Comparison of ENCODE assay signal across 14 cellular contexts in genomic region chr7:4265056-4265455, GRCh38.
"Had no signal": no experiment of that assay in that cellular context is flagged by ENCODE, and none has a peak within 500 bp of the region (broad histone marks: within the 10 kb centered on the region; RNA-seq: fewer than 3 reads in every experiment).

No MANE protein-coding gene starts in this region.

- H3K27me3 Mint-ChIP-seq: T-helper 17 cell had no signal

- H3K27ac Mint-ChIP-seq: activated naive CD4-positive, alpha-beta T cell treated with anti-CD3 and anti-CD28 coated beads, Interleukin-2, amount 10 ng/mL, durations not matched to agents 7 days and 5 days; activated T-helper 1 cell treated with anti-CD3 and anti-CD28 coated beads, Interleukin-12 subunit alpha, Interleukin-12 subunit beta, Interleukin-2, Interleukin-4 antibody, amounts not matched to agents 30 ng/mL and 10 ng/mL and 1 ng/mL, durations not matched to agents 14 hours and 24 hours and 36 hours; effector memory CD8-positive, alpha-beta T cell; nephron; T-helper 17 cell had no signal

- H3K4me3 ChIP-seq: cardiac muscle cell, testis had no signal

- H3K27ac ChIP-seq: cardiac muscle cell, testis had no signal

- H3K9me3 Mint-ChIP-seq: activated naive CD4-positive, alpha-beta T cell treated with anti-CD3 and anti-CD28 coated beads, Interleukin-2, amount 10 ng/mL, durations not matched to agents 7 days and 5 days; activated T-helper 1 cell treated with anti-CD3 and anti-CD28 coated beads, Interleukin-12 subunit alpha, Interleukin-12 subunit beta, Interleukin-2, Interleukin-4 antibody, amounts not matched to agents 30 ng/mL and 10 ng/mL and 1 ng/mL, durations not matched to agents 14 hours and 24 hours and 36 hours; effector memory CD8-positive, alpha-beta T cell; nephron had no signal

- H3K9me3 ChIP-seq: testis had no signal

- H3K4me1 ChIP-seq: testis had no signal

- H3K4me3 Mint-ChIP-seq: activated naive CD4-positive, alpha-beta T cell treated with anti-CD3 and anti-CD28 coated beads, Interleukin-2, amount 10 ng/mL, durations not matched to agents 7 days and 5 days; activated T-helper 1 cell treated with anti-CD3 and anti-CD28 coated beads, Interleukin-12 subunit alpha, Interleukin-12 subunit beta, Interleukin-2, Interleukin-4 antibody, amounts not matched to agents 30 ng/mL and 10 ng/mL and 1 ng/mL, durations not matched to agents 14 hours and 24 hours and 36 hours; effector memory CD8-positive, alpha-beta T cell; nephron; stimulated activated naive CD8-positive, alpha-beta T cell treated with anti-CD3 and anti-CD28 coated beads, Interleukin-15, amount 100 ng/mL, for 72 hours; T-helper 17 cell had no signal

- H3K4me1 Mint-ChIP-seq: activated naive CD4-positive, alpha-beta T cell treated with anti-CD3 and anti-CD28 coated beads, Interleukin-2, amount 10 ng/mL, durations not matched to agents 7 days and 5 days; stimulated activated naive CD8-positive, alpha-beta T cell treated with anti-CD3 and anti-CD28 coated beads, Interleukin-15, amount 100 ng/mL, for 72 hours; T-helper 17 cell had no signal

- H3K27me3 ChIP-seq: cardiac muscle cell, testis had no signal

- DNase-seq: activated CD4-positive, alpha-beta T cell treated with anti-CD3 and anti-CD28 coated beads, Interleukin-2, amount 50 U/mL, for 48 hours; activated naive CD4-positive, alpha-beta T cell treated with anti-CD3 and anti-CD28 coated beads, Interleukin-2, amount 10 ng/mL, durations not matched to agents 7 days and 5 days; cortex of kidney; effector memory CD8-positive, alpha-beta T cell; hippocampal formation; mammary epithelial cell; stimulated activated CD4-positive, alpha-beta T cell treated with anti-CD3 and anti-CD28 coated beads, Interleukin-15, amount 100 ng/mL, for 24 hours; stimulated activated CD4-positive, alpha-beta T cell treated with anti-CD3 and anti-CD28 coated beads, Interleukin-4, amount 100 ng/mL, for 4 hours; T-helper 17 cell; testis had no signal

- H3K36me3 ChIP-seq: cardiac muscle cell had no signal
